In genomic region chr11:72787262-72788104, GRCh38 we compare ENCODE assay signal across 8 cellular contexts. TPM values are rescaled to one million over a fixed set of nuclear protein-coding genes. Genes with fewer than 3 reads are reported as not detected.
DNase-seq lines count a peak whose midpoint lies in the region; ATAC-seq and TF ChIP-seq lines count a peak whose summit lies in the region.

No MANE protein-coding gene starts in this region.

- H3K4me3 Mint-ChIP-seq in effector memory CD8-positive, alpha-beta T cell = no peak overlapping the region
- peak overlapping the region; percentile 12 to 34 for H3K4me3 Mint-ChIP-seq in stimulated activated naive B cell treated with anti-CD40 and anti-IgM and Interleukin-4, amounts not matched to agents 10 μg/mL and 1 μg/mL and 100 μg/mL, for 72 hours

- no peak overlapping the region for H3K27ac ChIP-seq in AG04450 (ENCODE audit: low read depth, low read length)

- no peaks in the 10 kb centered on the region for H3K27me3 Mint-ChIP-seq in effector memory CD8-positive, alpha-beta T cell
- H3K27me3 Mint-ChIP-seq in stimulated activated naive B cell treated with anti-CD40 and anti-IgM and Interleukin-4, amounts not matched to agents 10 μg/mL and 1 μg/mL and 100 μg/mL, for 72 hours = no peaks in the 10 kb centered on the region

- no peak overlapping the region for H3K27ac Mint-ChIP-seq in effector memory CD8-positive, alpha-beta T cell
- H3K27ac Mint-ChIP-seq in stimulated activated naive B cell treated with anti-CD40 and anti-IgM and Interleukin-4, amounts not matched to agents 10 μg/mL and 1 μg/mL and 100 μg/mL, for 72 hours = peak overlapping the region; percentile 87

- no peaks in the 10 kb centered on the region for H3K27me3 ChIP-seq in AG04450 (ENCODE audit: control insufficient read depth, insufficient read depth, low read length)

- 0 out of 2 replicates have a peak, but pooled peaks have one; percentile 4 for TF ChIP-seq CTCF in AG04450 (IDR thresholded peaks at IDR 0.05; ENCODE audit: low read depth, low read length)

- no peaks in the 10 kb centered on the region for H3K9me3 Mint-ChIP-seq in effector memory CD8-positive, alpha-beta T cell
- H3K9me3 Mint-ChIP-seq in stimulated activated naive B cell treated with anti-CD40 and anti-IgM and Interleukin-4, amounts not matched to agents 10 μg/mL and 1 μg/mL and 100 μg/mL, for 72 hours = no peaks in the 10 kb centered on the region

- H3K36me3 Mint-ChIP-seq in effector memory CD8-positive, alpha-beta T cell (ENCODE audit: insufficient read depth) = peaks cover 3% of the 10 kb centered on the region
- no peaks in the 10 kb centered on the region for H3K36me3 Mint-ChIP-seq in stimulated activated naive B cell treated with anti-CD40 and anti-IgM and Interleukin-4, amounts not matched to agents 10 μg/mL and 1 μg/mL and 100 μg/mL, for 72 hours

- H3K4me3 ChIP-seq in AG04450 (ENCODE audit: low read depth, low read length) = no peak overlapping the region

- H3K4me1 Mint-ChIP-seq in effector memory CD8-positive, alpha-beta T cell (ENCODE audit: low read depth in 2 of 2) = peaks cover 8 to 9% of the 10 kb centered on the region in 2 donors
- H3K4me1 Mint-ChIP-seq in stimulated activated naive B cell treated with anti-CD40 and anti-IgM and Interleukin-4, amounts not matched to agents 10 μg/mL and 1 μg/mL and 100 μg/mL, for 72 hours = peaks cover 25 to 53% of the 10 kb centered on the region in 2 donors

- POLR2A ChIA-PET in AG04450 (lab: Yijun Ruan, JAX) = no interaction called here

- CTCF ChIA-PET in AG04450 (lab: Charles Lee) = interaction anchor here (1.8 kb wide), 1 partner anchor 62 kb away, joined by 5 read pairs; no protein-coding TSS in a partner anchor

- ATAC-seq in GM18861 (IDR thresholded peaks at IDR 0.05; ENCODE audit: unreplicated experiment) = peak; percentile 50
- ATAC-seq in effector memory CD8-positive, alpha-beta T cell (replicated peaks) = peak; percentile 41
- peak; percentile 82 to 86 for ATAC-seq in stimulated activated naive B cell treated with anti-CD40 and anti-IgM and Interleukin-4, amounts not matched to agents 10 μg/mL and 1 μg/mL and 100 μg/mL, for 72 hours (replicated peaks)
- no peak for ATAC-seq in GM18498 (IDR thresholded peaks at IDR 0.05; ENCODE audit: unreplicated experiment)

- H3K9me3 ChIP-seq in AG04450 (ENCODE audit: control insufficient read depth, insufficient read depth, low read length) = no peaks in the 10 kb centered on the region

- no peak for DNase-seq in AG04450 (ENCODE audit: low read depth, low spot score)
- peak; percentile 96 for DNase-seq in NCI-H510A treated with DMSO at 0.1 percent for 48 hours (lab: John Stamatoyannopoulos, UW)
- no peak for DNase-seq in effector memory CD8-positive, alpha-beta T cell
- peak; percentile 33 for DNase-seq in stimulated activated naive B cell treated with anti-CD40 and anti-IgM and Interleukin-4, amounts not matched to agents 10 μg/mL and 1 μg/mL and 100 μg/mL, for 72 hours
- DNase-seq in occipital lobe (lab: John Stamatoyannopoulos, UW) = no peak
- DNase-seq in stimulated activated CD4-positive, alpha-beta T cell treated with anti-CD3 and anti-CD28 coated beads, Interleukin-2, amount 100 ng/mL, for 24 hours = no peak

RNA-seq across cellular contexts. Expression of gene STARD10, which starts 6.4 kb away (rescaled TPM):
- 38.4 and 49.0 TPM in 2 replicates for polyA plus RNA-seq in AG04450 (2011; rRNA removed)
- 31.1 and 45.9 TPM in 2 replicates for polyA minus RNA-seq in AG04450 (2011; rRNA and poly(A)+ RNA removed)
- 20.4 TPM for total RNA-seq in occipital lobe

RNA-seq across cellular contexts. Expression of gene ATG16L2, which starts 26.7 kb away (rescaled TPM):
- polyA plus RNA-seq in AG04450 (2011; rRNA removed) = 4.2 and 5.3 TPM in 2 replicates
- polyA minus RNA-seq in AG04450 (2011; rRNA and poly(A)+ RNA removed) = 5.6 and 5.8 TPM in 2 replicates
- 4.2 TPM for total RNA-seq in occipital lobe

RNA-seq across cellular contexts. Expression of gene ARAP1, which starts 35.3 kb away (rescaled TPM):
- polyA plus RNA-seq in AG04450 (2011; rRNA removed) = 52.4 and 74.8 TPM in 2 replicates
- polyA minus RNA-seq in AG04450 (2011; rRNA and poly(A)+ RNA removed) = 90.3 and 129 TPM in 2 replicates
- 19.3 TPM for total RNA-seq in occipital lobe

Comparison
In these comparisons a context has a peak if more than half of its experiments do, and no peak if none do; other contexts are left out.
1. DNase-seq: peak in NCI-H510A treated with DMSO at 0.1 percent for 48 hours (single experiment) and stimulated activated naive B cell treated with anti-CD40 and anti-IgM and Interleukin-4, amounts not matched to agents 10 μg/mL and 1 μg/mL and 100 μg/mL, for 72 hours (single experiment); none in AG04450 (single experiment), effector memory CD8-positive, alpha-beta T cell (0 of 3), occipital lobe (single experiment) and stimulated activated CD4-positive, alpha-beta T cell treated with anti-CD3 and anti-CD28 coated beads, Interleukin-2, amount 100 ng/mL, for 24 hours (0 of 2).
2. H3K4me3 Mint-ChIP-seq: peak in stimulated activated naive B cell treated with anti-CD40 and anti-IgM and Interleukin-4, amounts not matched to agents 10 μg/mL and 1 μg/mL and 100 μg/mL, for 72 hours (2 of 2); none in effector memory CD8-positive, alpha-beta T cell (0 of 2).